In genomic region chrX:104842646-104843045, GRCh38 we compare ENCODE assay signal across 25 cellular contexts.
"Had no signal": no experiment of that assay in that cellular context is flagged by ENCODE, and none has a peak within 500 bp of the region (broad histone marks: within the 10 kb centered on the region; RNA-seq: fewer than 3 reads in every experiment).

No MANE protein-coding gene starts in this region.

- H3K27ac ChIP-seq: stomach, suprapubic skin, testis, thoracic aorta, thyroid gland, tibial artery, tibial nerve, transverse colon, upper lobe of left lung, upper lobe of right lung, uterus, vagina had no signal

- H3K4me3 ChIP-seq: stomach, suprapubic skin, testis, thoracic aorta, thyroid gland, tibial artery, tibial nerve, transverse colon, upper lobe of left lung, upper lobe of right lung, uterus, vagina had no signal

- H3K4me1 ChIP-seq: stomach, suprapubic skin, testis, thyroid gland, tibial artery, tibial nerve, transverse colon, upper lobe of left lung, upper lobe of right lung, uterus, vagina had no signal

- H3K27me3 ChIP-seq: stomach, suprapubic skin, testis, thyroid gland, tibial artery, tibial nerve, transverse colon, upper lobe of left lung, upper lobe of right lung, uterus, vagina had no signal

- DNase-seq: stimulated activated CD4-positive, alpha-beta T cell treated with anti-CD3 and anti-CD28 coated beads, Interleukin-2, amount 100 ng/mL, for 48 hours; stimulated activated CD4-positive, alpha-beta T cell treated with anti-CD3 and anti-CD28 coated beads, Interleukin-4, amount 100 ng/mL, for 1 hour; stimulated activated CD4-positive, alpha-beta T cell treated with anti-CD3 and anti-CD28 coated beads, Interleukin-4, amount 100 ng/mL, for 24 hours; stimulated activated CD4-positive, alpha-beta T cell treated with anti-CD3 and anti-CD28 coated beads, Interleukin-4, amount 100 ng/mL, for 4 hours; stimulated activated CD8-positive, alpha-beta memory T cell treated with anti-CD3 and anti-CD28 coated beads, Interleukin-4, amount 100 ng/mL, for 48 hours; stimulated activated naive B cell treated with anti-CD40 and anti-IgM and Interleukin-4, amounts not matched to agents 10 μg/mL and 1 μg/mL and 100 μg/mL, for 72 hours; stimulated activated naive CD4-positive, alpha-beta T cell; stimulated activated naive CD4-positive, alpha-beta T cell treated with Interleukin-2 at 50 U/mL for 16 hours; stimulated activated naive CD8-positive, alpha-beta T cell treated with anti-CD3 and anti-CD28 coated beads, Interleukin-15, amount 100 ng/mL, for 72 hours; stimulated activated naive CD8-positive, alpha-beta T cell treated with anti-CD3 and anti-CD28 coated beads, Interleukin-15, Interleukin-2, amounts not matched to agents 100 U/mL and 50 U/mL, for 24 hours; stomach; substantia nigra; testis; thyroid gland; tibial artery; transverse colon; upper lobe of left lung; upper lobe of right lung; uterus had no signal

- H3K9me3 ChIP-seq: suprapubic skin, testis, thoracic aorta, thyroid gland, tibial artery, tibial nerve, transverse colon, upper lobe of left lung, upper lobe of right lung, uterus, vagina had no signal

- ATAC-seq: stimulated activated effector memory CD8-positive, alpha-beta T cell treated with anti-CD3 and anti-CD28 coated beads, Interleukin-12 subunit alpha, Interleukin-12 subunit beta, amount 100 ng/mL, for 72 hours; stimulated activated memory B cell treated with anti-CD40 and anti-IgM and Interleukin-4, amounts not matched to agents 10 μg/mL and 1 μg/mL and 100 μg/mL, for 72 hours; stimulated activated naive B cell treated with anti-CD40 and anti-IgM and Interleukin-4, amounts not matched to agents 10 μg/mL and 1 μg/mL and 100 μg/mL, for 72 hours; stimulated activated naive CD8-positive, alpha-beta T cell treated with anti-CD3 and anti-CD28 coated beads, Interleukin-15, amount 100 ng/mL, for 72 hours; stimulated activated naive CD8-positive, alpha-beta T cell treated with anti-CD3 and anti-CD28 coated beads, Interleukin-15, Interleukin-2, amounts not matched to agents 100 U/mL and 50 U/mL, for 24 hours; upper lobe of right lung had no signal
